ENCODE assay signal across 10 cellular contexts in genomic region chr3:120182613-120183524, GRCh38.
DNase-seq lines count a peak whose midpoint lies in the region; ATAC-seq, FAIRE-seq and TF ChIP-seq lines count a peak whose summit lies in the region.
"Had no signal": no experiment of that assay in that cellular context is flagged by ENCODE, and none has a peak within 500 bp of the region (broad histone marks: within the 10 kb centered on the region; RNA-seq: fewer than 3 reads in every experiment).

No MANE protein-coding gene starts in this region.

- 0% methylated on average over 4 of the region's 7 CpGs for WGBS in K562 (ENCODE audit: insufficient coverage, low coverage, missing lambda C conversion rate)

- H3K4me3 ChIP-seq in K562, result no peak overlapping the region
- H3K4me3 ChIP-seq in left lung, result no peak overlapping the region
- H3K4me3 ChIP-seq in kidney (ENCODE audit: low read length in 2 of 2), result no peak overlapping the region

- POLR2A ChIA-PET in K562 (lab: Yijun Ruan, JAX), result no interaction called here

- peak; percentile 16 for TF ChIP-seq CTCF in CD14-positive monocyte (IDR thresholded peaks at IDR 0.05)
- TF ChIP-seq CTCF in K562 (IDR thresholded peaks at IDR 0.05 in 2 of 3, conservative IDR thresholded peaks at IDR 0.05 in 1 of 3; ENCODE audit: insufficient read depth in 2 of 3, low read depth in 1 of 3, low read length in 3 of 3), result peak; percentile 22 to 45 (median 38); a peak in 3 of 6 replicates
- TF ChIP-seq CTCF in left lung (IDR thresholded peaks at IDR 0.05), result peak in 1 of 2 donors; percentile 18
- TF ChIP-seq CTCF in kidney (IDR thresholded peaks at IDR 0.05; ENCODE audit: borderline replicate concordance, extremely low read depth, insufficient read depth), result no peak

- H3K4me1 ChIP-seq in K562 (replicated peaks in 1 of 2; ENCODE audit: control insufficient read depth in 2 of 2, insufficient read depth in 2 of 2, low read length in 2 of 2) (no peaks in the 10 kb centered on the region), left lung (peaks cover 0 to under 1% of the 10 kb centered on the region in 2 donors), kidney (ENCODE audit: control insufficient read depth in 1 of 2, insufficient read depth in 1 of 2, low read depth in 1 of 2, low read length in 2 of 2) (no peaks in the 10 kb centered on the region)

- H3K27ac Mint-ChIP-seq in CD14-positive monocyte, result no peak overlapping the region
- H3K27ac Mint-ChIP-seq: activated naive CD8-positive, alpha-beta T cell; nephron had no signal

- H3K36me3 Mint-ChIP-seq in CD14-positive monocyte, result no peaks in the 10 kb centered on the region
- H3K36me3 Mint-ChIP-seq: activated naive CD8-positive, alpha-beta T cell had no signal

- peaks cover 2% of the 10 kb centered on the region for H3K4me1 Mint-ChIP-seq in CD14-positive monocyte

- H3K4me2 ChIP-seq in K562 (ENCODE audit: insufficient read depth, low read length), result no peak overlapping the region

- intact Hi-C loops in CD14-positive monocyte (cut with micrococcal nuclease) (no loop called here), K562 (cut with micrococcal nuclease) (loop anchor here (10.0 kb wide), 1 partner anchor 358 kb away; no protein-coding TSS in a partner anchor), left lung (cut with DNase I) (loop anchor here in 1 of 2 donors (10.0 kb wide), 1 partner anchor 288 kb away; no protein-coding TSS in a partner anchor), kidney (cut with DNase I) (no loop called here)

- H3K9ac ChIP-seq in K562 (ENCODE audit: insufficient read depth in 1 of 2, low read depth in 2 of 2, low read length in 2 of 2) (no peak overlapping the region), kidney (ENCODE audit: low read length in 2 of 2) (no peak overlapping the region)

- H3K27ac ChIP-seq in K562 (ENCODE audit: extremely low read depth, low read depth, low read length) (no peak overlapping the region), left lung (no peak overlapping the region), kidney (ENCODE audit: low read depth in 2 of 2, low read length in 2 of 2) (no peak overlapping the region)

- CTCF ChIA-PET in K562 (lab: Yijun Ruan, JAX; ENCODE audit: low intra/inter-chr PET ratio), result interaction anchor here (0.6 to 1.2 kb wide), 4 partner anchors 36 to 362 kb away, joined by 3 to 9 read pairs (median 4); no protein-coding TSS in a partner anchor

- H3K4me3 Mint-ChIP-seq in CD14-positive monocyte, result no peak overlapping the region
- H3K4me3 Mint-ChIP-seq: activated naive CD8-positive, alpha-beta T cell; nephron had no signal

- TF ChIP-seq EP300 in K562 (IDR thresholded peaks at IDR 0.05; ENCODE audit: low read length), result no peak

- no peaks in the 10 kb centered on the region for H3K79me2 ChIP-seq in K562 (ENCODE audit: control insufficient read depth, insufficient read depth, low read length)

- no peaks in the 10 kb centered on the region for H3K9me3 Mint-ChIP-seq in CD14-positive monocyte
- H3K9me3 Mint-ChIP-seq: nephron had no signal

- no TSS peak for BruUV-seq in K562 (replicated peaks; lab: Mats Ljungman, UMichigan)

- H3K36me3 ChIP-seq in K562 (ENCODE audit: control insufficient read depth, insufficient read depth, low read length), result no peaks in the 10 kb centered on the region
- no peaks in the 10 kb centered on the region for H3K36me3 ChIP-seq in left lung
- H3K36me3 ChIP-seq in kidney (ENCODE audit: control insufficient read depth in 1 of 2, insufficient read depth in 2 of 2, low read length in 2 of 2), result no peaks in the 10 kb centered on the region

- TF ChIP-seq RAD21 in K562 (CRISPR knock-in tag; conservative IDR thresholded peaks at IDR 0.05 in 1 of 2, IDR thresholded peaks at IDR 0.05 in 1 of 2), result peak; percentile 46 to 67

- FAIRE-seq in K562 (lab: Jason Lieb, UNC), result no peak
- FAIRE-seq in kidney (lab: Jason Lieb, UNC), result no peak
- no peak for FAIRE-seq in GM19239 (lab: Jason Lieb, UNC)

- H3K9me1 ChIP-seq in K562 (ENCODE audit: control insufficient read depth, insufficient read depth, low read length), result no peaks in the 10 kb centered on the region

- in situ Hi-C loops in K562 (cut with MboI), result no loop called here

- peaks cover 0 to 4% of the 10 kb centered on the region in 2 experiments; a peak in 2 of 5 replicates for H3K27me3 ChIP-seq in K562 (ENCODE audit: control insufficient read depth in 2 of 2, insufficient read depth in 2 of 2, low read length in 2 of 2)
- H3K27me3 ChIP-seq in left lung, result no peaks in the 10 kb centered on the region

- peaks cover 3 to 6% (median 4%) of the 10 kb centered on the region in 3 donors for H3K27me3 Mint-ChIP-seq in CD14-positive monocyte (ENCODE audit: low read depth in 3 of 3)

- no peaks in the 10 kb centered on the region for H3K9me3 ChIP-seq in K562 (replicated peaks; ENCODE audit: control insufficient read depth, insufficient read depth, low read depth, low read length)
- no peaks in the 10 kb centered on the region for H3K9me3 ChIP-seq in left lung
- H3K9me3 ChIP-seq in kidney (ENCODE audit: control insufficient read depth in 1 of 2, low read length in 2 of 2), result no peaks in the 10 kb centered on the region

- TF ChIP-seq POLR2A in K562 (conservative IDR thresholded peaks at IDR 0.05), result no peak

- no peak overlapping the region for H2AFZ ChIP-seq in K562 (ENCODE audit: low read depth, low read length)

- H4K20me1 ChIP-seq in K562 (replicated peaks; ENCODE audit: control insufficient read depth, insufficient read depth, low read length), result no peaks in the 10 kb centered on the region

- ATAC-seq in K562 (peak; percentile 58; the same call in 1 of the 3 replicates), left lung (peak; percentile 83), HG03342 (IDR thresholded peaks at IDR 0.05; ENCODE audit: unreplicated experiment) (no peak)

- DNase-seq in CD14-positive monocyte (ENCODE audit: low spot score) (no peak), HPDE6-E6E7 (ENCODE audit: extremely low spot score) (peak; percentile 38), K562 (ENCODE audit: extremely low read depth in 1 of 4, low spot score in 3 of 4) (peak in 2 of 4 experiments; percentile 6 to 9), left lung (no peak), kidney (no peak), nucleus accumbens (lab: John Stamatoyannopoulos, UW) (no peak), GM19239 (ENCODE audit: insufficient read length, low spot score) (no peak)

TF ChIP-seq in K562, 482 proteins besides CTCF, POLR2A, EP300 and RAD21:
- no peak for TF ChIP-seq HDAC1 (IDR thresholded peaks at IDR 0.05)
- TF ChIP-seq CBX1 (IDR thresholded peaks at IDR 0.05; ENCODE audit: low read depth), result no peak
- TF ChIP-seq KDM5B (IDR thresholded peaks at IDR 0.05; ENCODE audit: insufficient replicate concordance, low read depth, low read length), result no peak
- TF ChIP-seq SMAD3 (CRISPR knock-in tag; conservative IDR thresholded peaks at IDR 0.05), result no peak
- no peak for TF ChIP-seq E2F1 (CRISPR knock-in tag; IDR thresholded peaks at IDR 0.05)
- TF ChIP-seq SMAD2 (IDR thresholded peaks at IDR 0.05; ENCODE audit: low read depth, low read length), result no peak
- TF ChIP-seq ZC3H8 (IDR thresholded peaks at IDR 0.05), result no peak
TF ChIP-seq in K562: peak in this region for 0.
